ENCODE assay signal across 21 cellular contexts in genomic region chr13:114144606-114145244, GRCh38. TPM values are rescaled to one million over a fixed set of nuclear protein-coding genes. Genes with fewer than 3 reads are reported as not detected.
DNase-seq lines count a peak whose midpoint lies in the region; ATAC-seq, FAIRE-seq and TF ChIP-seq lines count a peak whose summit lies in the region.
"Had no signal": no experiment of that assay in that cellular context is flagged by ENCODE, and none has a peak within 500 bp of the region (broad histone marks: within the 10 kb centered on the region; RNA-seq: fewer than 3 reads in every experiment).

No MANE protein-coding gene starts in this region.

- H3K36me3 ChIP-seq in body of pancreas (replicated peaks in 1 of 2; ENCODE audit: insufficient read depth in 1 of 2, low read depth in 2 of 2) = no peaks in the 10 kb centered on the region
- H3K36me3 ChIP-seq in pancreas = no peaks in the 10 kb centered on the region
- H3K36me3 ChIP-seq: adrenal gland, lower lobe of right lung had no signal

- H3K27me3 Mint-ChIP-seq in IgD-negative memory B cell = peaks cover 9% of the 10 kb centered on the region

- H3K4me3 ChIP-seq in body of pancreas (no peak overlapping the region), pancreas (no peak overlapping the region)
- H3K4me3 ChIP-seq: adrenal gland, lower lobe of right lung had no signal

- H3K4me1 ChIP-seq in body of pancreas = peaks cover 46% of the 10 kb centered on the region
- peaks cover 14 to 20% (median 18%) of the 10 kb centered on the region in 3 donors for H3K4me1 ChIP-seq in pancreas
- H3K4me1 ChIP-seq: adrenal gland had no signal

- H3K36me3 Mint-ChIP-seq in IgD-negative memory B cell = peaks cover 2% of the 10 kb centered on the region

- H3K9me3 Mint-ChIP-seq in IgD-negative memory B cell = no peaks in the 10 kb centered on the region
- H3K9me3 Mint-ChIP-seq: nephron had no signal

- peak overlapping the region in 2 of 3 donors; percentile 8 to 86 for H3K27ac Mint-ChIP-seq in IgD-negative memory B cell
- H3K27ac Mint-ChIP-seq: nephron had no signal

- no peaks in the 10 kb centered on the region for H3K27me3 ChIP-seq in body of pancreas
- no peaks in the 10 kb centered on the region for H3K27me3 ChIP-seq in pancreas
- H3K27me3 ChIP-seq: adrenal gland had no signal

- peak; percentile 37 for DNase-seq in NCI-H2227 (lab: John Stamatoyannopoulos, UW; ENCODE audit: unreplicated experiment)
- DNase-seq in NCI-H2227 treated with DMSO at 0.1 percent for 48 hours (lab: John Stamatoyannopoulos, UW) = no peak
- DNase-seq in body of pancreas = peak in 1 of 4 donors; percentile 21
- peak in 2 of 6 donors; percentile 10 to 36 for DNase-seq in pancreas
- no peak for DNase-seq in HT-29 (ENCODE audit: low spot score)
- DNase-seq in SIG-M5 (lab: John Stamatoyannopoulos, UW) = no peak
- DNase-seq in NCI-H748 (lab: John Stamatoyannopoulos, UW; ENCODE audit: unreplicated experiment) = no peak
- DNase-seq: cerebellar nuclear complex, foreskin melanocyte, lower lobe of right lung, PC-3 had no signal

- intact Hi-C loops in body of pancreas (cut with DNase I) (no loop called here), pancreas (cut with DNase I) (no loop called here)

- no peak for ATAC-seq in body of pancreas
- ATAC-seq in pancreas = no peak
- ATAC-seq: lower lobe of right lung had no signal

- WGBS in body of pancreas, 2 donors = 89 to 93% methylated on average over 17 of the region's 17 CpGs
- WGBS in pancreas, 2 donors = 91 to 94% methylated on average over 17 of the region's 17 CpGs

- H3K27ac ChIP-seq in body of pancreas (peak overlapping the region; percentile 72 to 87 (median 82)), pancreas (peak overlapping the region in 3 of 4 donors; percentile 44 to 68 (median 67))
- H3K27ac ChIP-seq: 22Rv1, adrenal gland, lower lobe of right lung had no signal

- H3K4me1 Mint-ChIP-seq in IgD-negative memory B cell = peaks cover 22 to 43% (median 40%) of the 10 kb centered on the region in 3 donors
- H3K4me1 Mint-ChIP-seq: nephron had no signal

- H3K9me3 ChIP-seq in body of pancreas (no peaks in the 10 kb centered on the region), pancreas (no peaks in the 10 kb centered on the region)
- H3K9me3 ChIP-seq: adrenal gland, lower lobe of right lung, SK-N-SH had no signal

- peak overlapping the region in 1 of 4 donors; percentile 77 for H3K4me3 Mint-ChIP-seq in IgD-negative memory B cell
- H3K4me3 Mint-ChIP-seq: nephron had no signal

- no peak for TF ChIP-seq POLR2A in body of pancreas (IDR thresholded peaks at IDR 0.05)

- FAIRE-seq in pancreas (lab: Jason Lieb, UNC) = no peak
- FAIRE-seq: GM12892, HTR-8/SVneo had no signal

- no peak for TF ChIP-seq CTCF in body of pancreas (IDR thresholded peaks at IDR 0.05)
- no peak for TF ChIP-seq CTCF in pancreas (IDR thresholded peaks at IDR 0.05)

RNA-seq across cellular contexts. Expression of gene RASA3, which starts 12.3 kb away (rescaled TPM):
- 52.8 TPM for polyA plus RNA-seq in IgD-negative memory B cell
- 10 to 100 TPM; 10.2 to 19.2 TPM for total RNA-seq in body of pancreas
- total RNA-seq in pancreas = 10 to 100 TPM in 3 of 6 donors, 1 to 10 TPM in 3; 7.1 to 11.2 (median 10.1) TPM
- 1 to 10 TPM; 5.7 to 6.5 TPM for polyA plus RNA-seq in pancreas
- total RNA-seq in HT-29 (2014; rRNA removed; shearing (Covaris generic)) = 24.9 and 25.1 TPM in 2 replicates

RNA-seq across cellular contexts. Expression of gene CFAP97D2, which starts 34.3 kb away (rescaled TPM):
- polyA plus RNA-seq in IgD-negative memory B cell (not detected), pancreas (1 to 10 TPM; 1.2 to 3.0 TPM)
- total RNA-seq in body of pancreas (not detected), pancreas (1 to 10 TPM in 5 of 6 donors, under 1 TPM in 1; 0.75 to 5.8 (median 3.3) TPM)
- total RNA-seq in HT-29 (2014; rRNA removed; shearing (Covaris generic)) = not detected in 2 replicates
- total RNA-seq: adrenal gland, M059J, PC-3, renal cortical epithelial cell, temporal lobe had no signal
- polyA plus RNA-seq: adrenal gland, SK-N-SH had no signal
